Comparison of ENCODE assay signal across 23 cellular contexts in the genomic region with DNA sequence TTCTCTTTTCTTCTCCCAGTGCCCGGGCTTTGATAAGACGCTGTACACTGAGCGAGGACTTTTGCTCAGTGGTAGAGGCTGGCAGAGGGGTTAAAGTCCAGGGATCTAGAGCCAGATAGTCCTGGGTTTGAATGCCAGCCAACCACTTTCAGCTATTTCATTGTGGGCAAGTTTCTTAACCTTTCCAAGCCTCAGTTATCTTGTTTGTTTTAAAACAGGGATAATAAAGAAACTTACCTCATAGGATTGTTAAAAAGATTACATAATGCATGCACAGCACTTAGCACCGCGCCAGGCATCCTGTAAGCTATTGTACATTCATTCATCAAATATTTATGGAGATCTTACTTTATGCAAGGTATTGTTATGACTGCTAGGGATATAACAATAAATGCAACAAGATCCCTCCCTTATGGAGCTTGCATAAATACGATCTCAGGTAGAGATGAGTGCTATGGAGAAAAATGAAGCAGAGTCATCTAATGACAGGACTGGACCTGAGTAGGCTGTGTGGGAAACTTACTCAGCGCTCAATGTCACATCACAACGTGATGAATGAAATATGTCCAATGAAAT.
DNase-seq lines count a peak whose midpoint lies in the region; ATAC-seq and TF ChIP-seq lines count a peak whose summit lies in the region.
"Had no signal": no experiment of that assay in that cellular context is flagged by ENCODE, and none has a peak within 500 bp of the region (broad histone marks: within the 10 kb centered on the region; RNA-seq: fewer than 3 reads in every experiment).

No MANE protein-coding gene starts in this region.

- no peaks in the 10 kb centered on the region for H3K9me3 ChIP-seq in breast epithelium
- no peaks in the 10 kb centered on the region for H3K9me3 ChIP-seq in PC-3 (ENCODE audit: low read length)
- no peaks in the 10 kb centered on the region for H3K9me3 ChIP-seq in left ventricle myocardium inferior (replicated peaks)
- H3K9me3 ChIP-seq: BLaER1 treated with 17β-estradiol and CSF1 and Interleukin-3, amounts not matched to agents 10 nM and 100 nM; SK-N-SH had no signal

- H3K27ac ChIP-seq in breast epithelium (no peak overlapping the region), PC-3 (ENCODE audit: low read length) (peak overlapping the region; percentile 55), foreskin keratinocyte (peak overlapping the region; percentile 77), left ventricle myocardium inferior (replicated peaks) (no peak overlapping the region)
- H3K27ac ChIP-seq: BLaER1 treated with 17β-estradiol and CSF1 and Interleukin-3, amounts not matched to agents 10 nM and 100 nM; neural progenitor cell; PC-9 had no signal

- H3K4me1 ChIP-seq in breast epithelium (no peaks in the 10 kb centered on the region), PC-3 (ENCODE audit: insufficient read depth, low read length) (peaks cover 20% of the 10 kb centered on the region), foreskin keratinocyte (peaks cover 14% of the 10 kb centered on the region), left ventricle myocardium inferior (peaks cover 28% of the 10 kb centered on the region)
- H3K4me1 ChIP-seq: neural progenitor cell had no signal

- H3K4me2 ChIP-seq in PC-3 (ENCODE audit: low read length), result peak overlapping the region; percentile 51
- H3K4me2 ChIP-seq: BLaER1 treated with 17β-estradiol and CSF1 and Interleukin-3, amounts not matched to agents 10 nM and 100 nM; neural progenitor cell; PC-9; SK-N-SH had no signal

- H3K27me3 Mint-ChIP-seq in MCF 10A (ENCODE audit: insufficient read depth, unreplicated experiment) (no peaks in the 10 kb centered on the region), type B pancreatic cell (no peaks in the 10 kb centered on the region)
- no peaks in the 10 kb centered on the region for H3K27me3 Mint-ChIP-seq in natural killer cell treated with Interleukin-12 subunit alpha and Interleukin-12 subunit beta and Interleukin-15 and Interleukin-18, amount 100 ng/mL, for 72 hours
- H3K27me3 Mint-ChIP-seq: activated CD4-positive, alpha-beta T cell treated with anti-CD3 and anti-CD28 coated beads for 36 hours had no signal

- H3K9me2 ChIP-seq in PC-3 (replicated peaks; ENCODE audit: low read length), result no peaks in the 10 kb centered on the region
- H3K9me2 ChIP-seq: SK-N-SH had no signal

- intact Hi-C loops in MCF 10A (cut with micrococcal nuclease) (no loop called here), breast epithelium (cut with DNase I; ENCODE audit: low total_unique reads) (no loop called here), PC-3 (cut with micrococcal nuclease) (no loop called here), left ventricle myocardium inferior (cut with micrococcal nuclease) (no loop called here)

- H3K27me3 ChIP-seq in breast epithelium, result no peaks in the 10 kb centered on the region
- no peaks in the 10 kb centered on the region for H3K27me3 ChIP-seq in PC-3 (ENCODE audit: low read length)
- no peaks in the 10 kb centered on the region for H3K27me3 ChIP-seq in foreskin keratinocyte
- H3K27me3 ChIP-seq in left ventricle myocardium inferior (ENCODE audit: low read depth), result no peaks in the 10 kb centered on the region
- H3K27me3 ChIP-seq: BLaER1 treated with 17β-estradiol and CSF1 and Interleukin-3, amounts not matched to agents 10 nM and 100 nM; neural progenitor cell had no signal

- POLR2A ChIA-PET in MCF 10A (lab: Yijun Ruan, JAX), result interaction anchor here (0.6 to 5.7 kb wide), 14 partner anchors 9 to 608 kb away, joined by 3 to 43 read pairs (median 3); partner anchors contain the start of genes LNX2 and MTIF3
- POLR2A ChIA-PET in PC-3 (lab: Charles Lee; ENCODE audit: unreplicated experiment), result interaction anchor here (0.6 kb wide), 1 partner anchor 180 kb away, joined by 3 read pairs; no protein-coding TSS in a partner anchor

- ATAC-seq in PC-3 (peak; percentile 95), foreskin keratinocyte (peak; percentile 99)
- ATAC-seq in natural killer cell treated with Interleukin-12 subunit alpha and Interleukin-12 subunit beta and Interleukin-15 and Interleukin-18, amount 100 ng/mL, for 72 hours, result no peak
- ATAC-seq: activated CD4-positive, alpha-beta T cell treated with anti-CD3 and anti-CD28 coated beads for 36 hours; HCT116; stimulated activated naive CD8-positive, alpha-beta T cell treated with anti-CD3 and anti-CD28 coated beads, Interleukin-15, Interleukin-2, amounts not matched to agents 100 U/mL and 50 U/mL, for 24 hours had no signal

- H3K27ac Mint-ChIP-seq in MCF 10A (ENCODE audit: low read depth, unreplicated experiment), result no peak overlapping the region
- peak overlapping the region; percentile 71 for H3K27ac Mint-ChIP-seq in type B pancreatic cell
- no peak overlapping the region for H3K27ac Mint-ChIP-seq in natural killer cell treated with Interleukin-12 subunit alpha and Interleukin-12 subunit beta and Interleukin-15 and Interleukin-18, amount 100 ng/mL, for 72 hours
- H3K27ac Mint-ChIP-seq: activated CD4-positive, alpha-beta T cell treated with anti-CD3 and anti-CD28 coated beads for 36 hours; neural progenitor cell had no signal

- no peak for TF ChIP-seq POLR2A in breast epithelium (IDR thresholded peaks at IDR 0.05)

- no peak overlapping the region for H3K4me3 Mint-ChIP-seq in MCF 10A (ENCODE audit: unreplicated experiment)
- H3K4me3 Mint-ChIP-seq in type B pancreatic cell, result no peak overlapping the region
- no peak overlapping the region for H3K4me3 Mint-ChIP-seq in natural killer cell treated with Interleukin-12 subunit alpha and Interleukin-12 subunit beta and Interleukin-15 and Interleukin-18, amount 100 ng/mL, for 72 hours
- H3K4me3 Mint-ChIP-seq: activated CD4-positive, alpha-beta T cell treated with anti-CD3 and anti-CD28 coated beads for 36 hours; neural progenitor cell had no signal

- CTCF ChIA-PET in MCF 10A (lab: Yijun Ruan, JAX) (interaction anchor here (0.5 to 3.9 kb wide), 10 partner anchors 13 to 433 kb away, joined by 3 to 31 read pairs (median 4); no protein-coding TSS in a partner anchor), PC-3 (lab: Charles Lee) (interaction anchor here (0.5 to 0.9 kb wide), 3 partner anchors 17 to 116 kb away, joined by 3 to 12 read pairs (median 3); no protein-coding TSS in a partner anchor)

- H3K9me3 Mint-ChIP-seq in MCF 10A (ENCODE audit: unreplicated experiment) (no peaks in the 10 kb centered on the region), type B pancreatic cell (no peaks in the 10 kb centered on the region)
- H3K9me3 Mint-ChIP-seq in natural killer cell treated with Interleukin-12 subunit alpha and Interleukin-12 subunit beta and Interleukin-15 and Interleukin-18, amount 100 ng/mL, for 72 hours, result no peaks in the 10 kb centered on the region
- H3K9me3 Mint-ChIP-seq: neural progenitor cell had no signal

- H3F3A ChIP-seq in PC-3 (ENCODE audit: low read length, unreplicated experiment), result no peaks in the 10 kb centered on the region

- H3K4me3 ChIP-seq in breast epithelium, result no peak overlapping the region
- peak overlapping the region; percentile 15; the same call in 1 of the 2 replicates for H3K4me3 ChIP-seq in PC-3 (ENCODE audit: low read length)
- no peak overlapping the region for H3K4me3 ChIP-seq in left ventricle myocardium inferior
- H3K4me3 ChIP-seq: BLaER1 treated with 17β-estradiol and CSF1 and Interleukin-3, amounts not matched to agents 10 nM and 100 nM; neural progenitor cell; PC-9 had no signal

- H2AFZ ChIP-seq in PC-3 (ENCODE audit: low read length), result no peak overlapping the region
- H2AFZ ChIP-seq: neural progenitor cell, PC-9 had no signal

- H3K4me1 Mint-ChIP-seq in MCF 10A (ENCODE audit: insufficient read depth, unreplicated experiment) (peaks cover 8% of the 10 kb centered on the region), type B pancreatic cell (ENCODE audit: unreplicated experiment) (no peaks in the 10 kb centered on the region)
- H3K4me1 Mint-ChIP-seq in natural killer cell treated with Interleukin-12 subunit alpha and Interleukin-12 subunit beta and Interleukin-15 and Interleukin-18, amount 100 ng/mL, for 72 hours (ENCODE audit: low read depth in 2 of 2), result peaks cover 0 to 3% of the 10 kb centered on the region in 2 donors
- H3K4me1 Mint-ChIP-seq: activated CD4-positive, alpha-beta T cell treated with anti-CD3 and anti-CD28 coated beads for 36 hours; neural progenitor cell had no signal

- H3K36me3 Mint-ChIP-seq in MCF 10A (ENCODE audit: insufficient read depth, unreplicated experiment), result peaks cover 60% of the 10 kb centered on the region
- H3K36me3 Mint-ChIP-seq in type B pancreatic cell, result peaks cover 9% of the 10 kb centered on the region
- peaks cover 3% of the 10 kb centered on the region for H3K36me3 Mint-ChIP-seq in natural killer cell treated with Interleukin-12 subunit alpha and Interleukin-12 subunit beta and Interleukin-15 and Interleukin-18, amount 100 ng/mL, for 72 hours

- H4K20me1 ChIP-seq in PC-3 (ENCODE audit: low read length), result no peaks in the 10 kb centered on the region
- H4K20me1 ChIP-seq: BLaER1 treated with 17β-estradiol and CSF1 and Interleukin-3, amounts not matched to agents 10 nM and 100 nM had no signal

- no peak for TF ChIP-seq CTCF in MCF 10A (IDR thresholded peaks at IDR 0.05; ENCODE audit: unreplicated experiment)
- no peak for TF ChIP-seq CTCF in breast epithelium (IDR thresholded peaks at IDR 0.05)
- TF ChIP-seq CTCF in PC-3 (conservative IDR thresholded peaks at IDR 0.05; ENCODE audit: low read depth, low read length), result no peak
- TF ChIP-seq CTCF in foreskin keratinocyte (conservative IDR thresholded peaks at IDR 0.05), result no peak
- TF ChIP-seq CTCF in type B pancreatic cell (conservative IDR thresholded peaks at IDR 0.05), result no peak
- TF ChIP-seq CTCF in left ventricle myocardium inferior (IDR thresholded peaks at IDR 0.05; ENCODE audit: borderline replicate concordance), result no peak

- no peak overlapping the region for H3K9ac ChIP-seq in PC-3 (ENCODE audit: low read length)
- H3K9ac ChIP-seq: BLaER1 treated with 17β-estradiol and CSF1 and Interleukin-3, amounts not matched to agents 10 nM and 100 nM; neural progenitor cell; SK-N-SH had no signal

- peak; percentile 73 for DNase-seq in MCF 10A (ENCODE audit: unreplicated experiment)
- no peak for DNase-seq in breast epithelium (ENCODE audit: low spot score in 2 of 2)
- DNase-seq in PC-3, result peak; percentile 86
- peak; percentile 99 for DNase-seq in foreskin keratinocyte
- DNase-seq in type B pancreatic cell (ENCODE audit: extremely low spot score, unreplicated experiment), result no peak
- DNase-seq in left ventricle myocardium inferior, result no peak
- DNase-seq in KG1 (lab: John Stamatoyannopoulos, UW), result no peak
- no peak for DNase-seq in natural killer cell treated with Interleukin-12 subunit alpha and Interleukin-12 subunit beta and Interleukin-15 and Interleukin-18, amount 100 ng/mL, for 72 hours (ENCODE audit: low spot score)
- DNase-seq: activated CD4-positive, alpha-beta T cell treated with anti-CD3 and anti-CD28 coated beads for 36 hours; activated naive CD4-positive, alpha-beta T cell treated with Interleukin-2 at 50 U/mL for 16 hours; DND-41; head of caudate nucleus; mesenchymal stem cell; NCI-H187; NCI-H524; PC-9; SK-N-SH; stimulated activated CD4-positive, alpha-beta T cell treated with anti-CD3 and anti-CD28 coated beads, Interleukin-15, amount 100 ng/mL, for 24 hours; stimulated activated naive CD8-positive, alpha-beta T cell treated with anti-CD3 and anti-CD28 coated beads, Interleukin-15, Interleukin-2, amounts not matched to agents 100 U/mL and 50 U/mL, for 24 hours; T1000 had no signal

- BruUV-seq in MCF 10A (replicated peaks; lab: Mats Ljungman, UMichigan) (no TSS peak), PC-3 (replicated peaks; lab: Mats Ljungman, UMichigan) (no TSS peak)

- no peaks in the 10 kb centered on the region for H3K79me2 ChIP-seq in PC-3 (ENCODE audit: low read length)

- H3K36me3 ChIP-seq in breast epithelium (peaks cover 4% of the 10 kb centered on the region), PC-3 (ENCODE audit: low read depth, low read length) (no peaks in the 10 kb centered on the region), left ventricle myocardium inferior (peaks cover 59% of the 10 kb centered on the region)
- H3K36me3 ChIP-seq: neural progenitor cell had no signal

Comparison
In these comparisons a context has a peak if more than half of its experiments do, and no peak if none do; other contexts are left out.
1. DNase-seq: peak in MCF 10A (single experiment), PC-3 (single experiment) and foreskin keratinocyte (2 of 2); none in breast epithelium (0 of 2), type B pancreatic cell (single experiment), left ventricle myocardium inferior (single experiment), KG1 (single experiment) and natural killer cell treated with Interleukin-12 subunit alpha and Interleukin-12 subunit beta and Interleukin-15 and Interleukin-18, amount 100 ng/mL, for 72 hours (single experiment).
2. H3K27ac ChIP-seq: peak in PC-3 (single experiment) and foreskin keratinocyte (single experiment); none in breast epithelium (0 of 2) and left ventricle myocardium inferior (single experiment).
3. ATAC-seq: peak in PC-3 (single experiment) and foreskin keratinocyte (single experiment); none in natural killer cell treated with Interleukin-12 subunit alpha and Interleukin-12 subunit beta and Interleukin-15 and Interleukin-18, amount 100 ng/mL, for 72 hours (0 of 2).